ENCODE assay signal across 18 cellular contexts in the genomic region with DNA sequence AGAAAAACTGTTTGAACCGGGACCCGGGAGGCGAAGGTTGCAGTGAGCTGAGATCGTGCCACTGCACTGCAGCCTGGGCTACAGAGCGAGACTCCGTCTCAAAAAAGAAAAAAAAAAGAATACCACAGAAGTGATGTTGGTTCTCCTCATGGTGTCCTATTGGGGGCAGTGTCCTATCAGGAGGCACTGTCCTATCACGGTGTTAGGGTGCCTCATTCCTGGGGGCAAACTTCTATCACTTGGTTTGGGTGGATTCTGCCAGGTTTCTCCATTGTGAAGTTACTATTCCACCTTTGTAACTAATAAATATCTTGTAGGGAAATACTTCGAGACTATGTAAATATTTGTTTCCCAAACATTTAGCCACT. TPM values are rescaled to one million over a fixed set of nuclear protein-coding genes. Genes with fewer than 3 reads are reported as not detected.
DNase-seq lines count a peak whose midpoint lies in the region; ATAC-seq, FAIRE-seq and TF ChIP-seq lines count a peak whose summit lies in the region.
"Had no signal": no experiment of that assay in that cellular context is flagged by ENCODE, and none has a peak within 500 bp of the region (broad histone marks: within the 10 kb centered on the region; RNA-seq: fewer than 3 reads in every experiment).

No MANE protein-coding gene starts in this region.

- no peak for ATAC-seq in GM21717 (IDR thresholded peaks at IDR 0.05; ENCODE audit: unreplicated experiment)
- ATAC-seq: activated naive CD8-positive, alpha-beta T cell treated with anti-CD3 and anti-CD28 coated beads, Interleukin-2, amount 50 U/mL, for 24 hours; gastroesophageal sphincter; stimulated activated naive CD8-positive, alpha-beta T cell treated with anti-CD3 and anti-CD28 coated beads, Interleukin-15, amount 100 ng/mL, for 72 hours had no signal

- DNase-seq in BE2C (no peak), astrocyte of the spinal cord (ENCODE audit: low read depth, low spot score) (no peak), iPS-NIHi7 (ENCODE audit: extremely low spot score) (peak; percentile 47), frontal cortex (ENCODE audit: low spot score in 2 of 2) (no peak), middle frontal gyrus (ENCODE audit: extremely low spot score, low spot score) (no peak)
- no peak for DNase-seq in stimulated activated CD4-positive, alpha-beta T cell treated with anti-CD3 and anti-CD28 coated beads, Interleukin-4, amount 100 ng/mL, for 24 hours
- DNase-seq: activated CD4-positive, alpha-beta memory T cell treated with anti-CD3 and anti-CD28 coated beads for 36 hours; activated naive CD8-positive, alpha-beta T cell treated with anti-CD3 and anti-CD28 coated beads, Interleukin-2, amount 50 U/mL, for 24 hours; caudate nucleus; CD8-positive, alpha-beta memory T cell; islet precursor cell; NCI-H1092 treated with DMSO at 0.1 percent for 48 hours; NCI-H526 treated with DMSO at 0.1 percent for 48 hours; stimulated activated CD4-positive, alpha-beta T cell treated with anti-CD3 and anti-CD28 coated beads, Interleukin-15, amount 100 ng/mL, for 24 hours; stimulated activated naive CD8-positive, alpha-beta T cell treated with anti-CD3 and anti-CD28 coated beads, Interleukin-15, amount 100 ng/mL, for 72 hours had no signal

- no peaks in the 10 kb centered on the region for H3K27me3 ChIP-seq in BE2C
- H3K27me3 ChIP-seq: gastroesophageal sphincter had no signal

- TF ChIP-seq CTCF in BE2C (IDR thresholded peaks at IDR 0.05; ENCODE audit: low read depth, low read length) (peak; percentile 36; the same call in 1 of the 2 replicates), astrocyte of the spinal cord (IDR thresholded peaks at IDR 0.05; ENCODE audit: low read depth, low read length) (peak; percentile 16)

- H3K4me3 ChIP-seq in BE2C (ENCODE audit: low read depth, low read length) (no peak overlapping the region), astrocyte of the spinal cord (ENCODE audit: low read depth, low read length) (no peak overlapping the region)
- H3K4me3 ChIP-seq: gastroesophageal sphincter had no signal

- in situ Hi-C loops in astrocyte of the spinal cord (cut with HindIII; ENCODE audit: low sequenced_read_pairs) = no loop called here

- peaks cover 14% of the 10 kb centered on the region for H3K36me3 ChIP-seq in BE2C

- peak; percentile 17; the same call in 1 of the 2 replicates for TF ChIP-seq RAD21 in Ishikawa (IDR thresholded peaks at IDR 0.05; ENCODE audit: low read depth)

- peaks cover 3% of the 10 kb centered on the region for H3K4me1 ChIP-seq in BE2C

- H3K9me3 ChIP-seq in BE2C = no peaks in the 10 kb centered on the region
- H3K9me3 ChIP-seq: gastroesophageal sphincter had no signal

- no peak for FAIRE-seq in frontal cortex (lab: Jason Lieb, UNC)

- TF ChIP-seq EP300 in Ishikawa (IDR thresholded peaks at IDR 0.05; ENCODE audit: borderline replicate concordance) = no peak

TF ChIP-seq in Ishikawa, 13 proteins besides CTCF, POLR2A, EP300 and RAD21:
- TF ChIP-seq MAX (IDR thresholded peaks at IDR 0.05) (no peak), EGR1 (IDR thresholded peaks at IDR 0.05) (no peak), TCF12 (IDR thresholded peaks at IDR 0.05; ENCODE audit: low read depth) (no peak)
TF ChIP-seq in Ishikawa: peak in this region for 0.

RNA-seq across cellular contexts. Expression of gene PRR14L, which starts 19.6 kb away (rescaled TPM):
- 34.2 TPM for polyA plus RNA-seq in BE2C (2012; ENCODE audit: insufficient read depth, insufficient read length, low read depth)
- 26.9 TPM for total RNA-seq in frontal cortex

RNA-seq across cellular contexts. Expression of gene DEPDC5, which starts 23.5 kb away (rescaled TPM):
- polyA plus RNA-seq in BE2C (2012; ENCODE audit: insufficient read depth, insufficient read length, low read depth) = 15.1 TPM
- 15.9 TPM for total RNA-seq in frontal cortex
